Comparison of ENCODE assay signal across 40 cellular contexts in genomic region chr3:11778248-11778647, GRCh38.
"Had no signal": no experiment of that assay in that cellular context is flagged by ENCODE, and none has a peak within 500 bp of the region (broad histone marks: within the 10 kb centered on the region; RNA-seq: fewer than 3 reads in every experiment).

No MANE protein-coding gene starts in this region.

- H3K9me3 ChIP-seq: adrenal gland, body of pancreas, breast epithelium had no signal

- H3K4me3 ChIP-seq: adrenal gland, body of pancreas, breast epithelium had no signal

- ATAC-seq: activated CD4-positive, alpha-beta T cell treated with anti-CD3 and anti-CD28 coated beads for 36 hours; activated CD4-positive, CD25-positive, alpha-beta regulatory T cell treated with anti-CD3 and anti-CD28 coated beads, Interleukin-2, amount 50 U/mL, for 24 hours; activated CD8-positive, alpha-beta memory T cell treated with anti-CD3 and anti-CD28 coated beads, Interleukin-2, amount 10 ng/mL, durations not matched to agents 7 days and 5 days; activated CD8-positive, alpha-beta T cell treated with anti-CD3 and anti-CD28 coated beads, Interleukin-2, amount 10 ng/mL, durations not matched to agents 7 days and 5 days; activated naive CD4-positive, alpha-beta T cell treated with anti-CD3 and anti-CD28 coated beads, Interleukin-2, amount 50 U/mL, for 72 hours; activated T-cell treated with anti-CD3 and anti-CD28 coated beads, Interleukin-2, amount 50 U/mL, for 4 hours; activated T-cell treated with anti-CD3 and anti-CD28 coated beads, Interleukin-2, amount 50 U/mL, for 72 hours; activated T-helper 17 cell treated with anti-CD3 and anti-CD28 coated beads, Interleukin-2, amount 50 U/mL, for 72 hours; body of pancreas had no signal

- H3K27me3 ChIP-seq: adrenal gland, body of pancreas, brain microvascular endothelial cell, breast epithelium had no signal

- H3K27ac ChIP-seq: adrenal gland, body of pancreas, brain microvascular endothelial cell, breast epithelium, VCaP had no signal

- H3K4me1 Mint-ChIP-seq: activated CD4-positive, alpha-beta memory T cell treated with anti-CD3 and anti-CD28 coated beads, Interleukin-2, amount 10 ng/mL, durations not matched to agents 7 days and 5 days; activated CD4-positive, alpha-beta T cell treated with anti-CD3 and anti-CD28 coated beads for 36 hours; activated naive CD8-positive, alpha-beta T cell treated with anti-CD3 and anti-CD28 coated beads for 36 hours; activated T-helper 17 cell treated with anti-CD3 and anti-CD28 coated beads, Interleukin-2, amount 50 U/mL, for 72 hours; central memory CD8-positive, alpha-beta T cell had no signal

- H3K4me3 Mint-ChIP-seq: activated CD4-positive, alpha-beta memory T cell treated with anti-CD3 and anti-CD28 coated beads, Interleukin-2, amount 10 ng/mL, durations not matched to agents 7 days and 5 days; activated CD4-positive, alpha-beta T cell treated with anti-CD3 and anti-CD28 coated beads for 36 hours; activated CD4-positive, alpha-beta T cell treated with anti-CD3 and anti-CD28 coated beads, Interleukin-2, amount 10 ng/mL, durations not matched to agents 7 days and 5 days; activated CD8-positive, alpha-beta memory T cell treated with anti-CD3 and anti-CD28 coated beads, Interleukin-2, amount 10 ng/mL, durations not matched to agents 7 days and 5 days; activated CD8-positive, alpha-beta T cell treated with anti-CD3 and anti-CD28 coated beads, Interleukin-2, amount 10 ng/mL, durations not matched to agents 7 days and 5 days; activated naive CD4-positive, alpha-beta T cell treated with anti-CD3 and anti-CD28 coated beads for 36 hours; activated naive CD8-positive, alpha-beta T cell treated with anti-CD3 and anti-CD28 coated beads for 36 hours; activated T-cell treated with anti-CD3 and anti-CD28 coated beads, Interleukin-2, amount 50 U/mL, for 4 hours; activated T-cell treated with anti-CD3 and anti-CD28 coated beads, Interleukin-2, amount 50 U/mL, for 72 hours; activated T-helper 1 cell treated with anti-CD3 and anti-CD28 coated beads, Interleukin-12 subunit alpha, Interleukin-12 subunit beta, Interleukin-2, Interleukin-4 antibody, amounts not matched to agents 30 ng/mL and 10 ng/mL and 1 ng/mL, durations not matched to agents 14 hours and 24 hours and 36 hours; activated T-helper 17 cell treated with anti-CD3 and anti-CD28 coated beads, Interleukin-2, amount 50 U/mL, for 72 hours; central memory CD8-positive, alpha-beta T cell; T-helper 1 cell treated with Interleukin-12 subunit alpha and Interleukin-12 subunit beta and Interleukin-4 antibody, amounts not matched to agents 30 μg/mL and 1 μg/mL, for 36 hours; T-helper 2 cell treated with Interferon-gamma antibody and Interleukin-4, amounts not matched to agents 5 μg/mL and 100 μg/mL, for 36 hours had no signal

- H3K27me3 Mint-ChIP-seq: activated CD4-positive, alpha-beta memory T cell treated with anti-CD3 and anti-CD28 coated beads, Interleukin-2, amount 10 ng/mL, durations not matched to agents 7 days and 5 days; activated CD4-positive, alpha-beta T cell treated with anti-CD3 and anti-CD28 coated beads for 36 hours; activated CD4-positive, alpha-beta T cell treated with anti-CD3 and anti-CD28 coated beads, Interleukin-2, amount 10 ng/mL, durations not matched to agents 7 days and 5 days; activated CD8-positive, alpha-beta memory T cell treated with anti-CD3 and anti-CD28 coated beads, Interleukin-2, amount 10 ng/mL, durations not matched to agents 7 days and 5 days; activated naive CD8-positive, alpha-beta T cell treated with anti-CD3 and anti-CD28 coated beads for 36 hours; activated T-helper 17 cell treated with anti-CD3 and anti-CD28 coated beads, Interleukin-2, amount 50 U/mL, for 72 hours; central memory CD8-positive, alpha-beta T cell had no signal

- FAIRE-seq: astrocyte, TTC549 had no signal

- H3K9me3 Mint-ChIP-seq: activated CD4-positive, alpha-beta memory T cell treated with anti-CD3 and anti-CD28 coated beads, Interleukin-2, amount 10 ng/mL, durations not matched to agents 7 days and 5 days; activated CD4-positive, alpha-beta T cell treated with anti-CD3 and anti-CD28 coated beads, Interleukin-2, amount 10 ng/mL, durations not matched to agents 7 days and 5 days; activated naive CD4-positive, alpha-beta T cell treated with anti-CD3 and anti-CD28 coated beads for 36 hours; activated naive CD4-positive, alpha-beta T cell treated with anti-CD3 and anti-CD28 coated beads, Interleukin-2, amount 50 U/mL, for 72 hours; activated naive CD8-positive, alpha-beta T cell treated with anti-CD3 and anti-CD28 coated beads for 36 hours; activated T-cell treated with anti-CD3 and anti-CD28 coated beads, Interleukin-2, amount 50 U/mL, for 4 hours; activated T-cell treated with anti-CD3 and anti-CD28 coated beads, Interleukin-2, amount 50 U/mL, for 72 hours; activated T-helper 1 cell treated with anti-CD3 and anti-CD28 coated beads, Interleukin-12 subunit alpha, Interleukin-12 subunit beta, Interleukin-2, Interleukin-4 antibody, amounts not matched to agents 30 ng/mL and 10 ng/mL and 1 ng/mL, durations not matched to agents 14 hours and 24 hours and 36 hours; activated T-helper 17 cell treated with anti-CD3 and anti-CD28 coated beads, Interleukin-2, amount 50 U/mL, for 72 hours; central memory CD8-positive, alpha-beta T cell; T-helper 1 cell treated with Interleukin-12 subunit alpha and Interleukin-12 subunit beta and Interleukin-4 antibody, amounts not matched to agents 30 μg/mL and 1 μg/mL, for 36 hours; T-helper 2 cell treated with Interferon-gamma antibody and Interleukin-4, amounts not matched to agents 5 μg/mL and 100 μg/mL, for 36 hours had no signal

- H3K4me1 ChIP-seq: adrenal gland, body of pancreas, breast epithelium had no signal

- H3K27ac Mint-ChIP-seq: activated CD4-positive, alpha-beta memory T cell treated with anti-CD3 and anti-CD28 coated beads, Interleukin-2, amount 10 ng/mL, durations not matched to agents 7 days and 5 days; activated CD4-positive, alpha-beta T cell treated with anti-CD3 and anti-CD28 coated beads for 36 hours; activated CD4-positive, alpha-beta T cell treated with anti-CD3 and anti-CD28 coated beads, Interleukin-2, amount 10 ng/mL, durations not matched to agents 7 days and 5 days; activated CD8-positive, alpha-beta memory T cell treated with anti-CD3 and anti-CD28 coated beads, Interleukin-2, amount 10 ng/mL, durations not matched to agents 7 days and 5 days; activated CD8-positive, alpha-beta T cell treated with anti-CD3 and anti-CD28 coated beads, Interleukin-2, amount 10 ng/mL, durations not matched to agents 7 days and 5 days; activated naive CD4-positive, alpha-beta T cell treated with anti-CD3 and anti-CD28 coated beads for 36 hours; activated naive CD8-positive, alpha-beta T cell treated with anti-CD3 and anti-CD28 coated beads for 36 hours; activated T-cell treated with anti-CD3 and anti-CD28 coated beads, Interleukin-2, amount 50 U/mL, for 72 hours; activated T-helper 1 cell treated with anti-CD3 and anti-CD28 coated beads, Interleukin-12 subunit alpha, Interleukin-12 subunit beta, Interleukin-2, Interleukin-4 antibody, amounts not matched to agents 30 ng/mL and 10 ng/mL and 1 ng/mL, durations not matched to agents 14 hours and 24 hours and 36 hours; activated T-helper 17 cell treated with anti-CD3 and anti-CD28 coated beads, Interleukin-2, amount 50 U/mL, for 72 hours; T-helper 1 cell treated with Interleukin-12 subunit alpha and Interleukin-12 subunit beta and Interleukin-4 antibody, amounts not matched to agents 30 μg/mL and 1 μg/mL, for 36 hours; T-helper 2 cell treated with Interferon-gamma antibody and Interleukin-4, amounts not matched to agents 5 μg/mL and 100 μg/mL, for 36 hours had no signal

- H3K36me3 ChIP-seq: adrenal gland, brain microvascular endothelial cell, breast epithelium had no signal

- DNase-seq: activated CD4-positive, alpha-beta memory T cell treated with anti-CD3 and anti-CD28 coated beads, Interleukin-2, amount 10 ng/mL, durations not matched to agents 7 days and 5 days; activated CD4-positive, alpha-beta T cell treated with anti-CD3 and anti-CD28 coated beads for 1 hour; activated CD4-positive, alpha-beta T cell treated with anti-CD3 and anti-CD28 coated beads for 36 hours; activated CD4-positive, alpha-beta T cell treated with anti-CD3 and anti-CD28 coated beads for 48 hours; activated CD4-positive, alpha-beta T cell treated with anti-CD3 and anti-CD28 coated beads, Interleukin-2, amount 10 ng/mL, durations not matched to agents 7 days and 5 days; activated CD4-positive, alpha-beta T cell treated with anti-CD3 and anti-CD28 coated beads, Interleukin-2, amount 50 U/mL, for 48 hours; activated CD4-positive, CD25-positive, alpha-beta regulatory T cell; activated CD8-positive, alpha-beta memory T cell treated with anti-CD3 and anti-CD28 coated beads for 24 hours; activated CD8-positive, alpha-beta memory T cell treated with anti-CD3 and anti-CD28 coated beads, Interleukin-2, amount 10 ng/mL, durations not matched to agents 7 days and 5 days; activated CD8-positive, alpha-beta memory T cell treated with anti-CD3 and anti-CD28 coated beads, Interleukin-2, amount 50 U/mL, for 48 hours; activated CD8-positive, alpha-beta T cell treated with anti-CD3 and anti-CD28 coated beads, Interleukin-2, amount 10 ng/mL, durations not matched to agents 7 days and 5 days; activated effector memory CD4-positive, alpha-beta T cell treated with anti-CD3 and anti-CD28 coated beads, Interleukin-2, amount 50 U/mL, for 16 hours; activated gamma-delta T cell treated with Interleukin-2 at 50 U/mL for 16 hours; activated naive CD4-positive, alpha-beta T cell; activated naive CD4-positive, alpha-beta T cell treated with anti-CD3 and anti-CD28 coated beads for 36 hours; activated naive CD4-positive, alpha-beta T cell treated with anti-CD3 and anti-CD28 coated beads, Interleukin-2, amount 50 U/mL, for 16 hours; activated naive CD8-positive, alpha-beta T cell treated with anti-CD3 and anti-CD28 coated beads for 36 hours; activated T-cell treated with anti-CD3 and anti-CD28 coated beads, Interleukin-2, amount 50 U/mL, for 4 hours; activated T-cell treated with anti-CD3 and anti-CD28 coated beads, Interleukin-2, amount 50 U/mL, for 72 hours; adrenal gland; amniotic stem cell; aorta; body of pancreas; brain microvascular endothelial cell; caudate nucleus; cerebellar nuclear complex; T-helper 1 cell; T-helper 2 cell; T-helper 9 cell had no signal
